ENCODE assay signal across 8 cellular contexts in genomic region chr2:167292430-167293171, GRCh38. TPM values are rescaled to one million over a fixed set of nuclear protein-coding genes. Genes with fewer than 3 reads are reported as not detected.
DNase-seq lines count a peak whose midpoint lies in the region; ATAC-seq and TF ChIP-seq lines count a peak whose summit lies in the region.

Gene B3GALT1, plus strand, starts transcription at chr2:167293001.

- CTCF ChIA-PET in T-cell (lab: Charles Lee): no interaction called here

- ATAC-seq in GM18499 (IDR thresholded peaks at IDR 0.05; ENCODE audit: insufficient read depth, unreplicated experiment): peak; percentile 96
- ATAC-seq in HG02759 (IDR thresholded peaks at IDR 0.05; ENCODE audit: unreplicated experiment): peak; percentile 99
- peak; percentile 72 to 91 (median 82) for ATAC-seq in T-cell (replicated peaks in 1 of 4)
- ATAC-seq in body of pancreas: peak; percentile 97

- no peaks in the 10 kb centered on the region for H3K9me3 Mint-ChIP-seq in T-cell

- H3K4me3 ChIP-seq in body of pancreas: peak within 1 kb of the TSS; percentile 67 to 82

- peak within 1 kb of the TSS; percentile 64 to 87 (median 80) for H3K27ac ChIP-seq in body of pancreas

- no peaks in the 10 kb centered on the region for H3K36me3 Mint-ChIP-seq in T-cell

- intact Hi-C loops in body of pancreas (cut with DNase I): no loop called here

- H3K27me3 Mint-ChIP-seq in T-cell: peaks cover 16 to 42% of the 10 kb centered on the region in 2 donors

- peak; percentile 15 to 68 (median 65) for TF ChIP-seq POLR2A in body of pancreas (IDR thresholded peaks at IDR 0.05)

- peaks cover 0 to 8% of the 10 kb centered on the region in 2 donors for H3K27me3 ChIP-seq in body of pancreas

- DNase-seq in NCI-H1092 (lab: John Stamatoyannopoulos, UW): peak; percentile 82
- DNase-seq in T-cell: peak in 26 of 34 experiments; percentile 6 to 52 (median 24)
- peak; percentile 83 to 90 (median 86) for DNase-seq in body of pancreas
- peak; percentile 36 to 92 (median 83) for DNase-seq in hypothalamus (lab: John Stamatoyannopoulos, UW)
- DNase-seq in pulmonary artery endothelial cell (ENCODE audit: low read depth, low spot score): peak; percentile 48
- no peak for DNase-seq in GF-D8 (lab: John Stamatoyannopoulos, UW)

- peaks cover 15 to 22% (median 20%) of the 10 kb centered on the region in 3 donors for H3K4me1 Mint-ChIP-seq in T-cell

- no peaks in the 10 kb centered on the region for H3K36me3 ChIP-seq in body of pancreas (replicated peaks in 1 of 2; ENCODE audit: insufficient read depth in 1 of 2, low read depth in 2 of 2)

- peaks cover 16% of the 10 kb centered on the region for H3K4me1 ChIP-seq in body of pancreas

- WGBS in body of pancreas, 2 donors: 0 to 1% methylated on average over 14 to 77 of the region's 79 CpGs

- H3K27ac Mint-ChIP-seq in T-cell: peak within 1 kb of the TSS in 1 of 2 donors; percentile 50

- peak within 1 kb of the TSS; percentile 66 to 92 (median 69) for H3K4me3 Mint-ChIP-seq in T-cell

- POLR2A ChIA-PET in T-cell (lab: Charles Lee): no interaction called here

- peak in 4 of 7 experiments; percentile 9 to 42 (median 29) for TF ChIP-seq CTCF in body of pancreas (IDR thresholded peaks at IDR 0.05)

- H3K9me3 ChIP-seq in body of pancreas: no peaks in the 10 kb centered on the region

RNA-seq across cellular contexts. Expression of gene B3GALT1, which starts in this region (rescaled TPM):
- under 1 TPM in 1 of 5 donors, not detected in 4; 0.07 TPM for total RNA-seq in T-cell
- total RNA-seq in body of pancreas: under 1 TPM in 1 of 2 donors, not detected in 1; 0.26 TPM
- total RNA-seq in pulmonary artery endothelial cell: not detected in 2 replicates

Comparison
In these comparisons a context has a peak if more than half of its experiments do, and no peak if none do; other contexts are left out.
1. Peak in DNase-seq and ATAC-seq in T-cell; RNA of the gene not detected or under 1 TPM.
2. Peak in DNase-seq, ATAC-seq, H3K4me3 ChIP-seq and H3K27ac ChIP-seq in body of pancreas; RNA of the gene not detected or under 1 TPM.
3. Peak in DNase-seq in pulmonary artery endothelial cell; RNA of the gene not detected or under 1 TPM.